Comparison of ENCODE assay signal across 21 cellular contexts in the genomic region with DNA sequence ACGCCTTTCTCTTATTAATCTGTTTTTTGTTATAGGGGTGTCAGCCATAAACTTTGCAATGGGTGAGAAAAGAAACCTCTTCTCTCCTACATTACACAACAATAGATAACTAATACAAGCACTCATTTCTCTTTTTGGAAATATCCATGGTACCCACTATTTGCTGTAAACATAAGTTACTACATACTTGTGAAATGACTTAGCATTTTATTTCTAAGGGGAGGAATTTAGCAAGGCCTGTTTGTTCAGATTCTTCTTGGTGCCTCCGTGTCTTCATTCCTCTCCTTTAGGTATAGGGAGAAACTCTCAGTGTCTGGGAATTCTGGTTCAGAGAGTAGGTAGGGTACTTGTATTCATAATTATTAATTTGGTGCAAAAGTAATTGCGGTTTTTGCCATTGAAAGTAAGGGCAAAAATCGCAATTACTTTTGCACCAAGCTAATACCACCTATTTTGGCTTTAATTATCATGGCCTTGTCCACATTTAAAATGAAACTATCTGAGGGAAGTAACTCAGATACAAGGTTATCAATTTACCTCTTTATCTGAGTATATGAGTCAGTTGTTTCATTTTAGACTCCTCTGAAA.
A peak's percentile ranks its signal among the peaks of the same experiment; 100 is the strongest.
DNase-seq lines count a peak whose midpoint lies in the region; ATAC-seq, FAIRE-seq and TF ChIP-seq lines count a peak whose summit lies in the region.
"Had no signal": no experiment of that assay in that cellular context is flagged by ENCODE, and none has a peak within 500 bp of the region (broad histone marks: within the 10 kb centered on the region; RNA-seq: fewer than 3 reads in every experiment).

No MANE protein-coding gene starts in this region.

- no peak for DNase-seq in HepG2 (ENCODE audit: low spot score)
- no peak for DNase-seq in right lobe of liver
- peak; percentile 73 for DNase-seq in PC-3
- DNase-seq in fibroblast of mammary gland (ENCODE audit: low read depth) = peak; percentile 51
- DNase-seq in Right ventricle myocardium inferior (ENCODE audit: missing footprints) = no peak
- DNase-seq in posterior vena cava (ENCODE audit: low spot score) = no peak
- DNase-seq: activated CD4-positive, alpha-beta T cell treated with anti-CD3 and anti-CD28 coated beads, Interleukin-2, amount 50 U/mL, for 48 hours; activated T-cell treated with anti-CD3 and anti-CD28 coated beads, Interleukin-2, amount 50 U/mL, for 1 hour; caudate nucleus; effector memory CD4-positive, alpha-beta T cell; lower lobe of right lung; naive thymus-derived CD8-positive, alpha-beta T cell; NCI-H748 treated with DMSO at 0.1 percent for 48 hours; Peyer's patch; posterior cingulate gyrus; stimulated activated CD4-positive, alpha-beta T cell treated with anti-CD3 and anti-CD28 coated beads, Interleukin-12 subunit alpha, Interleukin-12 subunit beta, amount 100 ng/mL, for 4 hours; stimulated activated naive CD4-positive, alpha-beta T cell had no signal

- in situ Hi-C loops in HepG2 (cut with HindIII; ENCODE audit: extremely low pct_ligation_motif_present, low pct_unique_long_range_greater_than_20kb) = no loop called here

- no peak for ATAC-seq in HepG2
- no peak for ATAC-seq in right lobe of liver
- ATAC-seq in PC-3 = no peak
- no peak for ATAC-seq in HG02623 (IDR thresholded peaks at IDR 0.05; ENCODE audit: unreplicated experiment)
- ATAC-seq in GM19455 (IDR thresholded peaks at IDR 0.05; ENCODE audit: unreplicated experiment) = no peak
- ATAC-seq in Right ventricle myocardium inferior = no peak
- ATAC-seq: naive thymus-derived CD8-positive, alpha-beta T cell had no signal

- no peaks in the 10 kb centered on the region for H3K27me3 ChIP-seq in HepG2 (ENCODE audit: control insufficient read depth in 1 of 2, insufficient read depth in 2 of 2, low read length in 2 of 2)
- H3K27me3 ChIP-seq in right lobe of liver = no peaks in the 10 kb centered on the region
- no peaks in the 10 kb centered on the region for H3K27me3 ChIP-seq in PC-3 (ENCODE audit: low read length)
- H3K27me3 ChIP-seq: Peyer's patch had no signal

- no peak overlapping the region for H2AFZ ChIP-seq in HepG2 (ENCODE audit: low read length)
- H2AFZ ChIP-seq in PC-3 (ENCODE audit: low read length) = no peak overlapping the region

- CTCF ChIA-PET in HepG2 (lab: Yijun Ruan, JAX; ENCODE audit: low intra/inter-chr PET ratio, low total read pairs) = no interaction called here
- CTCF ChIA-PET in PC-3 (lab: Charles Lee) = no interaction called here

- POLR2A ChIA-PET in HepG2 (lab: Yijun Ruan, JAX) = no interaction called here
- POLR2A ChIA-PET in PC-3 (lab: Charles Lee; ENCODE audit: unreplicated experiment) = no interaction called here

- no peak for TF ChIP-seq RAD21 in HepG2 (CRISPR knock-in tag; IDR thresholded peaks at IDR 0.05)

- H3K79me2 ChIP-seq in HepG2 (ENCODE audit: insufficient read depth, low read length) = no peaks in the 10 kb centered on the region
- H3K79me2 ChIP-seq in PC-3 (ENCODE audit: low read length) = no peaks in the 10 kb centered on the region

- H3K36me3 ChIP-seq in HepG2 (replicated peaks in 1 of 2; ENCODE audit: control insufficient read depth in 1 of 2, insufficient read depth in 2 of 2, low read length in 2 of 2) (no peaks in the 10 kb centered on the region), right lobe of liver (no peaks in the 10 kb centered on the region), PC-3 (ENCODE audit: low read depth, low read length) (no peaks in the 10 kb centered on the region)
- H3K36me3 ChIP-seq: HAP-1, lower lobe of right lung, Peyer's patch had no signal

- no peaks in the 10 kb centered on the region for H4K20me1 ChIP-seq in HepG2 (ENCODE audit: insufficient read depth, low read length)
- H4K20me1 ChIP-seq in PC-3 (ENCODE audit: low read length) = no peaks in the 10 kb centered on the region

- H3K27ac ChIP-seq in HepG2 (ENCODE audit: extremely low read length, insufficient read depth, low read length) (no peak overlapping the region), right lobe of liver (no peak overlapping the region), PC-3 (ENCODE audit: low read length) (peak overlapping the region; percentile 16)
- H3K27ac ChIP-seq: lower lobe of right lung, Peyer's patch had no signal

- H3K9me3 ChIP-seq in HepG2 (ENCODE audit: low read length) (peaks cover 8% of the 10 kb centered on the region; the same call in 1 of the 2 replicates), right lobe of liver (no peaks in the 10 kb centered on the region), PC-3 (ENCODE audit: low read length) (no peaks in the 10 kb centered on the region)
- H3K9me3 ChIP-seq: HAP-1, lower lobe of right lung, Peyer's patch had no signal

- H3K4me3 ChIP-seq in HepG2 (replicated peaks in 1 of 3; ENCODE audit: insufficient read depth in 1 of 3, low read depth in 2 of 3, low read length in 3 of 3) = no peak overlapping the region
- no peak overlapping the region for H3K4me3 ChIP-seq in right lobe of liver
- no peak overlapping the region for H3K4me3 ChIP-seq in PC-3 (ENCODE audit: low read length)
- no peak overlapping the region for H3K4me3 ChIP-seq in fibroblast of mammary gland (ENCODE audit: control insufficient read depth, low read depth, low read length)
- H3K4me3 ChIP-seq: HAP-1, lower lobe of right lung, Peyer's patch had no signal

- H3K4me2 ChIP-seq in HepG2 (ENCODE audit: low read depth, low read length) (no peak overlapping the region), PC-3 (ENCODE audit: low read length) (peak overlapping the region; percentile 7; the same call in 1 of the 2 replicates)

- no peak for FAIRE-seq in HepG2 (lab: Jason Lieb, UNC)
- FAIRE-seq: A204.1 had no signal

- BruUV-seq in HepG2 (replicated peaks; lab: Mats Ljungman, UMichigan) (no TSS peak), PC-3 (replicated peaks; lab: Mats Ljungman, UMichigan) (no TSS peak)

- H3K9ac ChIP-seq in HepG2 (ENCODE audit: insufficient read depth, low read depth, low read length) (no peak overlapping the region), PC-3 (ENCODE audit: low read length) (no peak overlapping the region)

- TF ChIP-seq EP300 in HepG2 (IDR thresholded peaks at IDR 0.05; ENCODE audit: low read depth in 2 of 2, low read length in 2 of 2) = no peak
- no peak for TF ChIP-seq EP300 in HepG2 (CRISPR knock-in tag; IDR thresholded peaks at IDR 0.05; ENCODE audit: borderline replicate concordance)

- H3K9me2 ChIP-seq in PC-3 (replicated peaks; ENCODE audit: low read length) = no peaks in the 10 kb centered on the region

- peaks cover 58% of the 10 kb centered on the region for H3K4me1 ChIP-seq in HepG2 (ENCODE audit: insufficient read depth, low read length)
- no peaks in the 10 kb centered on the region for H3K4me1 ChIP-seq in right lobe of liver
- H3K4me1 ChIP-seq in PC-3 (ENCODE audit: insufficient read depth, low read length) = peaks cover 55% of the 10 kb centered on the region
- H3K4me1 ChIP-seq: HAP-1, Peyer's patch had no signal

- 84% methylated on average over 4 of the region's 4 CpGs for WGBS in HepG2 (ENCODE audit: low lambda C conversion rate)
- WGBS in right lobe of liver (ENCODE audit: insufficient coverage, low coverage, low lambda C conversion rate, missing lambda C conversion rate) = 78% methylated on average over 4 of the region's 4 CpGs

- H3F3A ChIP-seq in PC-3 (ENCODE audit: low read length, unreplicated experiment) = no peaks in the 10 kb centered on the region

- no peak for TF ChIP-seq CTCF in HepG2 (CRISPR knock-in tag; IDR thresholded peaks at IDR 0.05)
- TF ChIP-seq CTCF in right lobe of liver (IDR thresholded peaks at IDR 0.05) = no peak
- TF ChIP-seq CTCF in PC-3 (conservative IDR thresholded peaks at IDR 0.05; ENCODE audit: low read depth, low read length) = no peak
- no peak for TF ChIP-seq CTCF in fibroblast of mammary gland (conservative IDR thresholded peaks at IDR 0.05; ENCODE audit: control insufficient read depth, insufficient read depth, low read depth, low read length)

- intact Hi-C loops in HepG2 (cut with micrococcal nuclease; ENCODE audit: unreplicated experiment) (no loop called here), right lobe of liver (cut with DNase I) (no loop called here), PC-3 (cut with micrococcal nuclease) (loop anchor here (5.0 kb wide), 1 partner anchor 86 kb away; no protein-coding TSS in a partner anchor), Right ventricle myocardium inferior (cut with DNase I) (no loop called here), posterior vena cava (cut with DNase I) (no loop called here)

- TF ChIP-seq POLR2A in HepG2 (IDR thresholded peaks at IDR 0.05; ENCODE audit: insufficient read depth in 1 of 2, low read depth in 2 of 2, low read length in 2 of 2) (no peak), right lobe of liver (IDR thresholded peaks at IDR 0.05) (no peak)

TF ChIP-seq in HepG2, 621 proteins besides CTCF, POLR2A, EP300 and RAD21 (continues in another document):
- TF ChIP-seq, protein P1, sequence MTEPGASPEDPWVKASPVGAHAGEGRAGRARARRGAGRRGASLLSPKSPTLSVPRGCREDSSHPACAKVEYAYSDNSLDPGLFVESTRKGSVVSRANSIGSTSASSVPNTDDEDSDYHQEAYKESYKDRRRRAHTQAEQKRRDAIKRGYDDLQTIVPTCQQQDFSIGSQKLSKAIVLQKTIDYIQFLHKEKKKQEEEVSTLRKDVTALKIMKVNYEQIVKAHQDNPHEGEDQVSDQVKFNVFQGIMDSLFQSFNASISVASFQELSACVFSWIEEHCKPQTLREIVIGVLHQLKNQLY (CRISPR knock-in tag; IDR thresholded peaks at IDR 0.05) = no peak
- no peak for TF ChIP-seq HMG20B (CRISPR knock-in tag; conservative IDR thresholded peaks at IDR 0.05)
- TF ChIP-seq, protein P2, sequence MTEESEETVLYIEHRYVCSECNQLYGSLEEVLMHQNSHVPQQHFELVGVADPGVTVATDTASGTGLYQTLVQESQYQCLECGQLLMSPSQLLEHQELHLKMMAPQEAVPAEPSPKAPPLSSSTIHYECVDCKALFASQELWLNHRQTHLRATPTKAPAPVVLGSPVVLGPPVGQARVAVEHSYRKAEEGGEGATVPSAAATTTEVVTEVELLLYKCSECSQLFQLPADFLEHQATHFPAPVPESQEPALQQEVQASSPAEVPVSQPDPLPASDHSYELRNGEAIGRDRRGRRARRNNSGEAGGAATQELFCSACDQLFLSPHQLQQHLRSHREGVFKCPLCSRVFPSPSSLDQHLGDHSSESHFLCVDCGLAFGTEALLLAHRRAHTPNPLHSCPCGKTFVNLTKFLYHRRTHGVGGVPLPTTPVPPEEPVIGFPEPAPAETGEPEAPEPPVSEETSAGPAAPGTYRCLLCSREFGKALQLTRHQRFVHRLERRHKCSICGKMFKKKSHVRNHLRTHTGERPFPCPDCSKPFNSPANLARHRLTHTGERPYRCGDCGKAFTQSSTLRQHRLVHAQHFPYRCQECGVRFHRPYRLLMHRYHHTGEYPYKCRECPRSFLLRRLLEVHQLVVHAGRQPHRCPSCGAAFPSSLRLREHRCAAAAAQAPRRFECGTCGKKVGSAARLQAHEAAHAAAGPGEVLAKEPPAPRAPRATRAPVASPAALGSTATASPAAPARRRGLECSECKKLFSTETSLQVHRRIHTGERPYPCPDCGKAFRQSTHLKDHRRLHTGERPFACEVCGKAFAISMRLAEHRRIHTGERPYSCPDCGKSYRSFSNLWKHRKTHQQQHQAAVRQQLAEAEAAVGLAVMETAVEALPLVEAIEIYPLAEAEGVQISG (CRISPR knock-in tag; IDR thresholded peaks at IDR 0.05) = no peak

Comparison
In these comparisons a context has a peak if more than half of its experiments do, and no peak if none do; other contexts are left out.
1. DNase-seq: peak in PC-3 (single experiment) and fibroblast of mammary gland (single experiment); none in HepG2 (single experiment), right lobe of liver (0 of 3), Right ventricle myocardium inferior (single experiment) and posterior vena cava (single experiment).